8 cellular contexts compared by ENCODE assay signal in genomic region chr7:39950473-39951155, GRCh38. TPM values are rescaled to one million over a fixed set of nuclear protein-coding genes. Genes with fewer than 3 reads are reported as not detected.
DNase-seq lines count a peak whose midpoint lies in the region; ATAC-seq and TF ChIP-seq lines count a peak whose summit lies in the region.

No MANE protein-coding gene starts in this region.

- peaks cover 22% of the 10 kb centered on the region for H3K4me1 Mint-ChIP-seq in neural progenitor cell

- H3K9me2 ChIP-seq in OCI-LY7 (ENCODE audit: insufficient read depth, low read length), result no peaks in the 10 kb centered on the region

- H3K4me1 ChIP-seq in OCI-LY7 (ENCODE audit: insufficient read depth, low read length, poor library complexity, severe bottlenecking) (peaks cover 41% of the 10 kb centered on the region), neural progenitor cell (peaks cover 18% of the 10 kb centered on the region)

- H4K20me1 ChIP-seq in OCI-LY7 (ENCODE audit: insufficient read depth, low read length) (peaks cover 30% of the 10 kb centered on the region), neural progenitor cell (ENCODE audit: low read depth) (peaks cover 41% of the 10 kb centered on the region)

- H3K27ac Mint-ChIP-seq in neural progenitor cell, result no peak overlapping the region

- H3K9me3 Mint-ChIP-seq in neural progenitor cell, result peaks cover 6% of the 10 kb centered on the region

- H3K27ac ChIP-seq in OCI-LY7 (ENCODE audit: low read depth, low read length, poor library complexity, severe bottlenecking) (peak overlapping the region; percentile 100), neural progenitor cell (peak overlapping the region; percentile 94), temporal lobe (ENCODE audit: low read depth, low read length) (peak overlapping the region; percentile 90)

- POLR2A ChIA-PET in OCI-LY7 (lab: Charles Lee), result interaction anchor here (0.6 to 3.1 kb wide), 8 partner anchors 9 to 102 kb away, joined by 3 to 8 read pairs (median 4); no protein-coding TSS in a partner anchor

- H3F3A ChIP-seq in neural progenitor cell (ENCODE audit: low read depth), result peaks cover 30% of the 10 kb centered on the region

- H3K4me3 Mint-ChIP-seq in neural progenitor cell, result peak overlapping the region; percentile 100

- DNase-seq in 8988T (peak; percentile 16), OCI-LY7 (ENCODE audit: low spot score) (peak; percentile 62), fibroblast of villous mesenchyme (ENCODE audit: low read depth) (peak; percentile 53), neural progenitor cell (ENCODE audit: low spot score) (peak; percentile 69), NCI-H1436 treated with DMSO at 0.1 percent for 48 hours (lab: John Stamatoyannopoulos, UW) (no peak)
- peak; percentile 80 for DNase-seq in activated effector memory CD4-positive, alpha-beta T cell treated with anti-CD3 and anti-CD28 coated beads, Interleukin-2, amount 50 U/mL, for 16 hours

- H2AFZ ChIP-seq in OCI-LY7 (ENCODE audit: low read length) (no peak overlapping the region; the same call in 1 of the 2 replicates), neural progenitor cell (replicated peaks) (peak overlapping the region; percentile 28)

- peaks cover 18% of the 10 kb centered on the region for H3K36me3 Mint-ChIP-seq in neural progenitor cell

- TF ChIP-seq CTCF in OCI-LY7 (conservative IDR thresholded peaks at IDR 0.05; ENCODE audit: low read length) (no peak), fibroblast of villous mesenchyme (IDR thresholded peaks at IDR 0.05; ENCODE audit: insufficient read depth, low read depth, low read length) (no peak), neural progenitor cell (IDR thresholded peaks at IDR 0.05) (no peak)

- H3K4me3 ChIP-seq in OCI-LY7 (ENCODE audit: low read depth, low read length, poor library complexity, severe bottlenecking), result peak overlapping the region; percentile 97
- H3K4me3 ChIP-seq in fibroblast of villous mesenchyme (ENCODE audit: low read depth, low read length), result peak overlapping the region; percentile 94
- peak overlapping the region; percentile 84 for H3K4me3 ChIP-seq in neural progenitor cell

- BruUV-seq in OCI-LY7 (replicated peaks; lab: Mats Ljungman, UMichigan), result no TSS peak

- H3K9ac ChIP-seq in neural progenitor cell, result peak overlapping the region; percentile 83

- CTCF ChIA-PET in OCI-LY7 (lab: Charles Lee; ENCODE audit: unreplicated experiment), result no interaction called here

- ATAC-seq in GM19035 (IDR thresholded peaks at IDR 0.05; ENCODE audit: unreplicated experiment), result peak; percentile 1

- H3K79me2 ChIP-seq in OCI-LY7 (ENCODE audit: insufficient read depth, low read depth, low read length) (peaks cover 65% of the 10 kb centered on the region), neural progenitor cell (ENCODE audit: low read depth) (peaks cover 62% of the 10 kb centered on the region)

- peaks cover 40% of the 10 kb centered on the region for H3K36me3 ChIP-seq in OCI-LY7 (ENCODE audit: insufficient read depth, low read length)
- H3K36me3 ChIP-seq in neural progenitor cell, result no peaks in the 10 kb centered on the region

- intact Hi-C loops in OCI-LY7 (cut with micrococcal nuclease; ENCODE audit: unreplicated experiment), result loop anchor here (1.0 to 5.0 kb wide), 3 partner anchors 24 to 102 kb away; no protein-coding TSS in a partner anchor

- peak overlapping the region; percentile 92 for H3K4me2 ChIP-seq in OCI-LY7 (ENCODE audit: low read length)
- H3K4me2 ChIP-seq in neural progenitor cell, result peak overlapping the region; percentile 93

- no peaks in the 10 kb centered on the region for H3K27me3 ChIP-seq in neural progenitor cell

- H3K27me3 Mint-ChIP-seq in neural progenitor cell (ENCODE audit: insufficient read depth, low read depth), result peaks cover 8% of the 10 kb centered on the region

- H3K9me3 ChIP-seq in OCI-LY7 (ENCODE audit: low read length) (peaks cover 14% of the 10 kb centered on the region; the same call in 1 of the 2 replicates), neural progenitor cell (ENCODE audit: low read depth) (no peaks in the 10 kb centered on the region)

RNA-seq across cellular contexts. Expression of gene CDK13, which starts 0.6 kb away (rescaled TPM):
- total RNA-seq in OCI-LY7 (2014; rRNA removed; shearing (Covaris generic)), result 81.9 and 84.3 TPM in 2 replicates
- 90.9 and 101 TPM in 2 replicates for total RNA-seq in OCI-LY7 (2022)
- total RNA-seq in fibroblast of villous mesenchyme, result 73.1 and 82.5 TPM in 2 replicates
- 56.1 and 75.5 TPM in 2 replicates for total RNA-seq in neural progenitor cell (ENCODE audit: low replicate concordance)
- total RNA-seq in temporal lobe, result 86.8 TPM
